8 cellular contexts compared by ENCODE assay signal in genomic region chr17:51165680-51166197, GRCh38. TPM values are rescaled to one million over a fixed set of nuclear protein-coding genes. Genes with fewer than 3 reads are reported as not detected.
DNase-seq lines count a peak whose midpoint lies in the region; ATAC-seq and TF ChIP-seq lines count a peak whose summit lies in the region.

No MANE protein-coding gene starts in this region.

- H3K79me2 ChIP-seq in ACC112 (ENCODE audit: control insufficient read depth, insufficient read depth, low read length, unreplicated experiment): peaks cover 26% of the 10 kb centered on the region

- H3K27me3 ChIP-seq in ACC112 (ENCODE audit: insufficient read depth, low read length) (no peaks in the 10 kb centered on the region), heart right ventricle (no peaks in the 10 kb centered on the region)

- peaks cover 49% of the 10 kb centered on the region for H3K36me3 Mint-ChIP-seq in activated T-helper 1 cell treated with anti-CD3 and anti-CD28 coated beads, Interleukin-12 subunit alpha, Interleukin-12 subunit beta, Interleukin-2, Interleukin-4 antibody, amounts not matched to agents 30 ng/mL and 10 ng/mL and 1 ng/mL, durations not matched to agents 14 hours and 24 hours and 36 hours (ENCODE audit: low read depth)

- no peaks in the 10 kb centered on the region for H3K9me3 Mint-ChIP-seq in activated T-helper 1 cell treated with anti-CD3 and anti-CD28 coated beads, Interleukin-12 subunit alpha, Interleukin-12 subunit beta, Interleukin-2, Interleukin-4 antibody, amounts not matched to agents 30 ng/mL and 10 ng/mL and 1 ng/mL, durations not matched to agents 14 hours and 24 hours and 36 hours

- peaks cover 1% of the 10 kb centered on the region for H3K27me3 Mint-ChIP-seq in activated T-helper 1 cell treated with anti-CD3 and anti-CD28 coated beads, Interleukin-12 subunit alpha, Interleukin-12 subunit beta, Interleukin-2, Interleukin-4 antibody, amounts not matched to agents 30 ng/mL and 10 ng/mL and 1 ng/mL, durations not matched to agents 14 hours and 24 hours and 36 hours (ENCODE audit: insufficient read depth)

- H3K36me3 ChIP-seq in ACC112 (ENCODE audit: insufficient read depth, low read length) (peaks cover 21% of the 10 kb centered on the region), heart right ventricle (peaks cover 0 to 60% (median 21%) of the 10 kb centered on the region in 9 donors)

- WGBS in heart right ventricle, 2 donors: 9 to 10% methylated on average over 21 of the region's 21 CpGs

- H3K9me3 ChIP-seq in heart right ventricle: no peaks in the 10 kb centered on the region

- H3K4me1 Mint-ChIP-seq in activated T-helper 1 cell treated with anti-CD3 and anti-CD28 coated beads, Interleukin-12 subunit alpha, Interleukin-12 subunit beta, Interleukin-2, Interleukin-4 antibody, amounts not matched to agents 30 ng/mL and 10 ng/mL and 1 ng/mL, durations not matched to agents 14 hours and 24 hours and 36 hours (ENCODE audit: low read depth): peaks cover 27% of the 10 kb centered on the region

- H3K4me1 ChIP-seq in ACC112 (ENCODE audit: control insufficient read depth, insufficient read depth, low read length, unreplicated experiment): peaks cover 22% of the 10 kb centered on the region
- H3K4me1 ChIP-seq in heart right ventricle: peaks cover 0 to 20% (median 14%) of the 10 kb centered on the region in 9 donors

- H3K4me3 ChIP-seq in ACC112 (ENCODE audit: low read depth, low read length) (peak overlapping the region; percentile 89), GM12875 (ENCODE audit: low read depth, low read length) (peak overlapping the region; percentile 82), heart right ventricle (peak overlapping the region; percentile 65 to 97 (median 90))

- intact Hi-C loops in activated T-helper 1 cell treated with anti-CD3 and anti-CD28 coated beads, Interleukin-12 subunit alpha, Interleukin-12 subunit beta, Interleukin-2, Interleukin-4 antibody, amounts not matched to agents 30 ng/mL and 10 ng/mL and 1 ng/mL, durations not matched to agents 14 hours and 24 hours and 36 hours (cut with micrococcal nuclease): loop anchor here (1.0 kb wide), 3 partner anchors 12 to 299 kb away; partner anchors contain the start of genes NME1 and TOB1
- intact Hi-C loops in heart right ventricle (cut with DNase I): loop anchor here in 2 of 10 donors (1.0 to 5.0 kb wide), 3 partner anchors 44 to 163 kb away; partner anchors contain the start of genes MBTD1 (in 1 of the 2) and UTP18 (in 1 of the 2)

- peak overlapping the region; percentile 98 for H3K4me3 Mint-ChIP-seq in activated T-helper 1 cell treated with anti-CD3 and anti-CD28 coated beads, Interleukin-12 subunit alpha, Interleukin-12 subunit beta, Interleukin-2, Interleukin-4 antibody, amounts not matched to agents 30 ng/mL and 10 ng/mL and 1 ng/mL, durations not matched to agents 14 hours and 24 hours and 36 hours

- H3K27ac ChIP-seq in ACC112 (ENCODE audit: low read depth, low read length) (peak overlapping the region; percentile 29; the same call in 1 of the 2 replicates), heart right ventricle (peak overlapping the region; percentile 76 to 98 (median 93))

- no peak for TF ChIP-seq CTCF in GM12875 (IDR thresholded peaks at IDR 0.05; ENCODE audit: borderline replicate concordance, insufficient read depth, low read depth, low read length)
- no peak for TF ChIP-seq CTCF in heart right ventricle (IDR thresholded peaks at IDR 0.05)

- H2AFZ ChIP-seq in ACC112 (ENCODE audit: low read length, unreplicated experiment): peak overlapping the region; percentile 8

- ATAC-seq in HG03520 (IDR thresholded peaks at IDR 0.05; ENCODE audit: unreplicated experiment): peak; percentile 18
- peak in 5 of 8 donors; percentile 1 to 27 (median 12) for ATAC-seq in heart right ventricle
- no peak for ATAC-seq in GM18517 (IDR thresholded peaks at IDR 0.05; ENCODE audit: unreplicated experiment)
- no peak for ATAC-seq in GM21786 (IDR thresholded peaks at IDR 0.05; ENCODE audit: unreplicated experiment)

- H3K27ac Mint-ChIP-seq in activated T-helper 1 cell treated with anti-CD3 and anti-CD28 coated beads, Interleukin-12 subunit alpha, Interleukin-12 subunit beta, Interleukin-2, Interleukin-4 antibody, amounts not matched to agents 30 ng/mL and 10 ng/mL and 1 ng/mL, durations not matched to agents 14 hours and 24 hours and 36 hours: peak overlapping the region; percentile 98

- no peak for DNase-seq in activated T-helper 1 cell treated with anti-CD3 and anti-CD28 coated beads, Interleukin-12 subunit alpha, Interleukin-12 subunit beta, Interleukin-2, Interleukin-4 antibody, amounts not matched to agents 30 ng/mL and 10 ng/mL and 1 ng/mL, durations not matched to agents 14 hours and 24 hours and 36 hours (ENCODE audit: low spot score)
- DNase-seq in heart right ventricle: peak; percentile 18 to 33
- peak; percentile 6 for DNase-seq in renal cortical epithelial cell (ENCODE audit: low read depth)

RNA-seq across cellular contexts. Expression of gene NME2, which starts 0.5 kb away (rescaled TPM):
- total RNA-seq in activated T-helper 1 cell treated with anti-CD3 and anti-CD28 coated beads, Interleukin-12 subunit alpha, Interleukin-12 subunit beta, Interleukin-2, Interleukin-4 antibody, amounts not matched to agents 30 ng/mL and 10 ng/mL and 1 ng/mL, durations not matched to agents 14 hours and 24 hours and 36 hours: 664 and 674 TPM in 2 replicates
- total RNA-seq in heart right ventricle: 100 to 1,000 TPM; 117 to 302 (median 208) TPM
- 100 to 1,000 TPM; 351 to 965 TPM for polyA plus RNA-seq in heart right ventricle
- total RNA-seq in renal cortical epithelial cell: 542 and 1,134 TPM in 2 replicates

RNA-seq across cellular contexts. Expression of gene NME1, which starts 12.4 kb away (rescaled TPM):
- 413 and 424 TPM in 2 replicates for total RNA-seq in activated T-helper 1 cell treated with anti-CD3 and anti-CD28 coated beads, Interleukin-12 subunit alpha, Interleukin-12 subunit beta, Interleukin-2, Interleukin-4 antibody, amounts not matched to agents 30 ng/mL and 10 ng/mL and 1 ng/mL, durations not matched to agents 14 hours and 24 hours and 36 hours
- 10 to 100 TPM; 12.9 to 52.0 (median 21.8) TPM for total RNA-seq in heart right ventricle
- polyA plus RNA-seq in heart right ventricle: 100 to 1,000 TPM in 1 of 2 donors, 10 to 100 TPM in 1; 31.8 to 169 TPM
- 64.5 and 149 TPM in 2 replicates for total RNA-seq in renal cortical epithelial cell

RNA-seq across cellular contexts. Expression of gene SPAG9, which starts 45.1 kb away (rescaled TPM):
- 44.1 and 45.2 TPM in 2 replicates for total RNA-seq in activated T-helper 1 cell treated with anti-CD3 and anti-CD28 coated beads, Interleukin-12 subunit alpha, Interleukin-12 subunit beta, Interleukin-2, Interleukin-4 antibody, amounts not matched to agents 30 ng/mL and 10 ng/mL and 1 ng/mL, durations not matched to agents 14 hours and 24 hours and 36 hours
- total RNA-seq in heart right ventricle (10 to 100 TPM; 43.3 to 65.8 (median 52.8) TPM), renal cortical epithelial cell (123 and 134 TPM in 2 replicates)
- 10 to 100 TPM; 20.7 to 24.0 TPM for polyA plus RNA-seq in heart right ventricle

Comparison
In these comparisons a context has a peak if more than half of its experiments do, and no peak if none do; other contexts are left out.
1. ATAC-seq: peak in HG03520 (single experiment) and heart right ventricle (5 of 8); none in GM18517 (single experiment) and GM21786 (single experiment).
2. Peak in every context shown above with its lines, with median percentiles within 50 percentile points of each other: H3K4me3 ChIP-seq.